ENCODE assay signal across 1 cellular context in the genomic region with DNA sequence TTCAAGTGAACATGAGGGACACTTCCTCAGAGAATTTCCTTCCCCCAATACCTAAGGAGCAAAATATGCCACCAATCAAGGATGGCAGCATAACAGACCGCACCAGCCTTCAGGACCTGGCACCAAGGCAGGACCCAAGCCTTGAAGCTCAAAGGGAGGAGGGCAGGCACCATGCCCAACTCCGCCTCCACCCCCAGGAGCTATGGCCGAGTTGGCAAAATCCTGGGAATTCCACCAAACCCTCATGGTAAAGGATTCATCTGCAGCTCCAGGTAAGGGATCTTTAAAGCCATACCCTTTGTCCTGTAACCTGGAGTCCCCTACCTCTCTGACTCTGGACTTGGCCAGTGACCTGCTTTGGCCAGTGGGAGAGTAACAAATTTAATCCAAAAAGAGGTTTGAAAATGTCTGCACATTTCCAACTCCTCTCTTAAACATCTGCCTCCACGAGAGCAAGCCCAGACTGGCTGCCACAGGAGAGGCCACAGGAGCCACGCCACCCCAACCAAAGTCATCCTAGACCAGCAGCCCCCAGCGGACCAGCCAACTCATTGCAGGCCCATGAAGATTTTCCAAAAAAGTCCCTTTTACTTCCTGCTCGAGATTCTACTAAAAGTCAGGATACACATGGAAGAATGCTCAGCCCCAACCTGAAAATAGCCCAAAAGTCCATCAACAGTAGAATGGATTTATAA.
TF ChIP-seq lines count a peak whose summit lies in the region.

No MANE protein-coding gene starts in this region.

TF ChIP-seq in H1, 55 proteins besides CTCF, POLR2A, EP300 and RAD21:
- TF ChIP-seq RBBP5 (IDR thresholded peaks at IDR 0.05; ENCODE audit: borderline replicate concordance, low read depth, low read length): no peak
- TF ChIP-seq GABPA (IDR thresholded peaks at IDR 0.05; ENCODE audit: borderline replicate concordance, insufficient read depth, low read length): no peak
- TF ChIP-seq EGR1 (IDR thresholded peaks at IDR 0.05; ENCODE audit: borderline replicate concordance, low read depth, low read length): 0 out of 2 replicates have a peak, but pooled peaks have one; percentile 10
